16 cellular contexts compared by ENCODE assay signal in the genomic region with DNA sequence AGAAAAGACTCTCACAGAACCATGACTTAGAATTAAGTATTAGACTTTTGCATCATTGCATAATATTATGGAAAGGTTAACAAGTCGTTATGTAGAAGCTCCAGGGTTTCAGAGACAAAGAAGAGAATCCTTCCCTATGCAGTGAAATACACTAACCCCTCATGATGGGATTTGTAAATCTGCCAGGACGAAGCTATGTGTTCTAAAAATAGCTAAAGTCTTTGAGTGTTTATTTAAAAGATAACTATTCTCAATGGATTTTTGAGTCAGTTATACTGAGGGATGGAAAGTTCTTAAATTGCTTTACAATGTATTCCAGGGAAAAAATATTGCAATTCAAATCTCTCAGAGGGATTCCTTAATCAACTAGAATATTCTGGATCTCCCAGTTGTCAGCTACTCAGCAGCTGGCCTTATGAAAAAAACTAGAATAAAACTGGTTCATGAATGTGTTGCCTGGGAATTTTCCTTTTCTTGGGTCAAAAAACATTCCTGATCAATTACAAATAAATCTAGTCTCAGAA.
DNase-seq lines count a peak whose midpoint lies in the region; ATAC-seq and TF ChIP-seq lines count a peak whose summit lies in the region.
"Had no signal": no experiment of that assay in that cellular context is flagged by ENCODE, and none has a peak within 500 bp of the region (broad histone marks: within the 10 kb centered on the region; RNA-seq: fewer than 3 reads in every experiment).

No MANE protein-coding gene starts in this region.

- TF ChIP-seq CTCF in nephron (IDR thresholded peaks at IDR 0.05; ENCODE audit: unreplicated experiment in 3 of 3): no peak
- TF ChIP-seq CTCF in Peyer's patch (IDR thresholded peaks at IDR 0.05): no peak

- H3K27me3 Mint-ChIP-seq in nephron (ENCODE audit: low read depth): no peaks in the 10 kb centered on the region
- peaks cover 0 to 2% (median 0%) of the 10 kb centered on the region in 5 donors for H3K27me3 Mint-ChIP-seq in naive thymus-derived CD4-positive, alpha-beta T cell

- H3K9me3 Mint-ChIP-seq in nephron: peaks cover 3% of the 10 kb centered on the region
- H3K9me3 Mint-ChIP-seq in naive thymus-derived CD4-positive, alpha-beta T cell: peaks cover 0 to 8% (median 0%) of the 10 kb centered on the region in 11 donors

- H3K4me1 Mint-ChIP-seq in nephron: peaks cover 25% of the 10 kb centered on the region
- H3K4me1 Mint-ChIP-seq in naive thymus-derived CD4-positive, alpha-beta T cell: peaks cover 3 to 27% (median 10%) of the 10 kb centered on the region in 7 donors

- H3K36me3 ChIP-seq in adipocyte (ENCODE audit: control insufficient read depth, insufficient read depth, low read length, severe bottlenecking) (no peaks in the 10 kb centered on the region), Peyer's patch (no peaks in the 10 kb centered on the region)
- H3K36me3 ChIP-seq in naive thymus-derived CD4-positive, alpha-beta T cell (ENCODE audit: control insufficient read depth in 2 of 3, insufficient read depth in 3 of 3, low read length in 3 of 3): peaks cover 0 to 7% (median 3%) of the 10 kb centered on the region in 3 experiments
- H3K36me3 ChIP-seq: HAP-1 had no signal

- H3K36me3 Mint-ChIP-seq in nephron (ENCODE audit: low read depth): no peaks in the 10 kb centered on the region
- H3K36me3 Mint-ChIP-seq in naive thymus-derived CD4-positive, alpha-beta T cell: peaks cover 0 to 47% (median 37%) of the 10 kb centered on the region in 5 donors

- no peak overlapping the region for H3K4me3 Mint-ChIP-seq in nephron
- no peak overlapping the region for H3K4me3 Mint-ChIP-seq in naive thymus-derived CD4-positive, alpha-beta T cell

- intact Hi-C loops in naive thymus-derived CD4-positive, alpha-beta T cell (cut with micrococcal nuclease): no loop called here

- H3K4me1 ChIP-seq in adipocyte (ENCODE audit: control insufficient read depth, insufficient read depth, low read length) (peaks cover 17% of the 10 kb centered on the region), Peyer's patch (no peaks in the 10 kb centered on the region)
- H3K4me1 ChIP-seq in naive thymus-derived CD4-positive, alpha-beta T cell (ENCODE audit: control insufficient read depth in 2 of 2, insufficient read depth in 2 of 2, low read length in 2 of 2): no peaks in the 10 kb centered on the region
- H3K4me1 ChIP-seq: Caco-2, HAP-1 had no signal

- DNase-seq in EH (ENCODE audit: low read depth) (peak; percentile 37), adipocyte (ENCODE audit: low read depth) (peak; percentile 49), fibroblast of peridontal ligament (ENCODE audit: extremely low read depth) (peak; percentile 54), Peyer's patch (no peak), amygdala (lab: John Stamatoyannopoulos, UW) (no peak)
- no peak for DNase-seq in naive thymus-derived CD4-positive, alpha-beta T cell
- DNase-seq: Caco-2, Karpas-422, MM.1S, NCI-H1105, NCI-H187 treated with DMSO at 0.1 percent for 48 hours, NCI-H2171 treated with DMSO at 0.1 percent for 48 hours, NCI-H82 had no signal

- CTCF ChIA-PET in naive thymus-derived CD4-positive, alpha-beta T cell (lab: Charles Lee): interaction anchor here (0.8 kb wide), 1 partner anchor 19 kb away, joined by 3 read pairs; no protein-coding TSS in a partner anchor

- no peak for ATAC-seq in naive thymus-derived CD4-positive, alpha-beta T cell
- ATAC-seq: GM12878 had no signal

- no peak overlapping the region for H3K4me3 ChIP-seq in adipocyte (ENCODE audit: low read length)
- H3K4me3 ChIP-seq in naive thymus-derived CD4-positive, alpha-beta T cell (ENCODE audit: low read length): no peak overlapping the region
- H3K4me3 ChIP-seq in Peyer's patch: no peak overlapping the region
- H3K4me3 ChIP-seq: GM12878, HAP-1 had no signal

- no peaks in the 10 kb centered on the region for H3K27me3 ChIP-seq in adipocyte (replicated peaks; ENCODE audit: control insufficient read depth, insufficient read depth, low read length)
- H3K27me3 ChIP-seq in naive thymus-derived CD4-positive, alpha-beta T cell (ENCODE audit: control insufficient read depth in 2 of 2, insufficient read depth in 2 of 2, low read length in 2 of 2): no peaks in the 10 kb centered on the region
- no peaks in the 10 kb centered on the region for H3K27me3 ChIP-seq in Peyer's patch

- H3K9ac ChIP-seq in adipocyte (ENCODE audit: low read length): no peak overlapping the region

- H3K27ac Mint-ChIP-seq in nephron: peak overlapping the region; percentile 76 to 80 (median 78)
- peak overlapping the region in 1 of 9 donors; percentile 32 for H3K27ac Mint-ChIP-seq in naive thymus-derived CD4-positive, alpha-beta T cell

- no peak for TF ChIP-seq POLR2A in Peyer's patch (IDR thresholded peaks at IDR 0.05)

- no peak overlapping the region for H3K27ac ChIP-seq in naive thymus-derived CD4-positive, alpha-beta T cell (ENCODE audit: low read depth, low read length)
- H3K27ac ChIP-seq in Peyer's patch: no peak overlapping the region

- H3K9me3 ChIP-seq in adipocyte (ENCODE audit: control insufficient read depth, low read length) (no peaks in the 10 kb centered on the region), Peyer's patch (no peaks in the 10 kb centered on the region)
- H3K9me3 ChIP-seq in naive thymus-derived CD4-positive, alpha-beta T cell (ENCODE audit: control insufficient read depth in 2 of 3, low read length in 3 of 3): no peaks in the 10 kb centered on the region
- H3K9me3 ChIP-seq: Caco-2, HAP-1 had no signal

- POLR2A ChIA-PET in naive thymus-derived CD4-positive, alpha-beta T cell (lab: Charles Lee): no interaction called here

Comparison
In these comparisons a context has a peak if more than half of its experiments do, and no peak if none do; other contexts are left out.
1. DNase-seq: peak in EH (single experiment), adipocyte (single experiment) and fibroblast of peridontal ligament (single experiment); none in naive thymus-derived CD4-positive, alpha-beta T cell (0 of 9), Peyer's patch (0 of 3) and amygdala (0 of 56).